19 cellular contexts compared by ENCODE assay signal in the genomic region with DNA sequence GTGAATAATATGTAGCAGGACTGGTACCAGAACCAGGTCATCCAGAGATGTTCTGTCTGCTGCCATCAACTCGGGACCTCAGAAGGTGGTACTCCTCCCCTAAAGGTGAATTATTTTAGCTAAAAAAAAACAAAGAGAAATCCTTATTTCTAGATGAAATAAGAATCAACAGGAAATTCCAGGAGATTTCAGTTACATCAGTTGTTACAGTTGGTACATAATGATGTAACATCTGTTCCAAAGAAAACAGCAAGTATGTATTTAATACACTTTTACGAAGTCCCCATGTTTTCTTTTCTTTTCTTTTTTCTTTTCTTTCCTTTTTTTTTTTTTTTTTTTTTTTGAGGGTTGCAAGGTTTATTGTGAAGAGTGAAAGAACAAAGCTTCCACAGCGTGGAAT. TPM values are rescaled to one million over a fixed set of nuclear protein-coding genes. Genes with fewer than 3 reads are reported as not detected.
DNase-seq lines count a peak whose midpoint lies in the region; ATAC-seq and TF ChIP-seq lines count a peak whose summit lies in the region.
"Had no signal": no experiment of that assay in that cellular context is flagged by ENCODE, and none has a peak within 500 bp of the region (broad histone marks: within the 10 kb centered on the region; RNA-seq: fewer than 3 reads in every experiment).

No MANE protein-coding gene starts in this region.

- TF ChIP-seq POLR2A in breast epithelium (IDR thresholded peaks at IDR 0.05) = no peak

- H3K27me3 ChIP-seq in breast epithelium = no peaks in the 10 kb centered on the region
- H3K27me3 ChIP-seq: SJSA1 had no signal

- H3K27me3 Mint-ChIP-seq in activated naive CD8-positive, alpha-beta T cell treated with anti-CD3 and anti-CD28 coated beads for 36 hours = no peaks in the 10 kb centered on the region
- no peaks in the 10 kb centered on the region for H3K27me3 Mint-ChIP-seq in activated naive CD8-positive, alpha-beta T cell treated with anti-CD3 and anti-CD28 coated beads, Interleukin-2, amount 50 U/mL, for 24 hours

- no peak overlapping the region for H3K4me3 ChIP-seq in astrocyte of the spinal cord (ENCODE audit: low read depth, low read length)
- no peak overlapping the region for H3K4me3 ChIP-seq in fibroblast of pulmonary artery (replicated peaks; ENCODE audit: low read depth, low read length)
- H3K4me3 ChIP-seq in breast epithelium = no peak overlapping the region
- H3K4me3 ChIP-seq: SJSA1 had no signal

- H3K36me3 Mint-ChIP-seq in activated naive CD8-positive, alpha-beta T cell treated with anti-CD3 and anti-CD28 coated beads for 36 hours = peaks cover 6% of the 10 kb centered on the region
- H3K36me3 Mint-ChIP-seq in activated naive CD8-positive, alpha-beta T cell treated with anti-CD3 and anti-CD28 coated beads, Interleukin-2, amount 50 U/mL, for 24 hours (ENCODE audit: low read depth) = peaks cover 7% of the 10 kb centered on the region

- no peak for ATAC-seq in activated naive CD8-positive, alpha-beta T cell treated with anti-CD3 and anti-CD28 coated beads, Interleukin-2, amount 50 U/mL, for 24 hours
- ATAC-seq in HG02642 (IDR thresholded peaks at IDR 0.05; ENCODE audit: poor library complexity, unreplicated experiment) = no peak
- no peak for ATAC-seq in esophagus mucosa
- ATAC-seq: Right ventricle myocardium inferior had no signal

- H3K27ac ChIP-seq in breast epithelium = no peak overlapping the region
- H3K27ac ChIP-seq: 22Rv1, SJSA1 had no signal

- no peaks in the 10 kb centered on the region for H3K4me1 ChIP-seq in breast epithelium

- H3K9me3 ChIP-seq in breast epithelium = no peaks in the 10 kb centered on the region
- H3K9me3 ChIP-seq: SJSA1 had no signal

- no peaks in the 10 kb centered on the region for H3K36me3 ChIP-seq in breast epithelium
- H3K36me3 ChIP-seq: SJSA1 had no signal

- peaks cover 7% of the 10 kb centered on the region for H3K9me3 Mint-ChIP-seq in activated naive CD8-positive, alpha-beta T cell treated with anti-CD3 and anti-CD28 coated beads for 36 hours
- peaks cover 7% of the 10 kb centered on the region for H3K9me3 Mint-ChIP-seq in activated naive CD8-positive, alpha-beta T cell treated with anti-CD3 and anti-CD28 coated beads, Interleukin-2, amount 50 U/mL, for 24 hours

- in situ Hi-C loops in astrocyte of the spinal cord (cut with HindIII; ENCODE audit: low sequenced_read_pairs) = no loop called here

- no peak overlapping the region for H3K4me3 Mint-ChIP-seq in activated naive CD8-positive, alpha-beta T cell treated with anti-CD3 and anti-CD28 coated beads for 36 hours
- H3K4me3 Mint-ChIP-seq in activated naive CD8-positive, alpha-beta T cell treated with anti-CD3 and anti-CD28 coated beads, Interleukin-2, amount 50 U/mL, for 24 hours = no peak overlapping the region

- intact Hi-C loops in breast epithelium (cut with DNase I; ENCODE audit: low total_unique reads) = no loop called here

- TF ChIP-seq CTCF in astrocyte of the spinal cord (IDR thresholded peaks at IDR 0.05; ENCODE audit: low read depth, low read length) (no peak), fibroblast of pulmonary artery (IDR thresholded peaks at IDR 0.05; ENCODE audit: low read length, missing control alignments) (no peak), breast epithelium (IDR thresholded peaks at IDR 0.05) (no peak)

- H3K27ac Mint-ChIP-seq in activated naive CD8-positive, alpha-beta T cell treated with anti-CD3 and anti-CD28 coated beads for 36 hours = peak overlapping the region; percentile 91
- H3K27ac Mint-ChIP-seq in activated naive CD8-positive, alpha-beta T cell treated with anti-CD3 and anti-CD28 coated beads, Interleukin-2, amount 50 U/mL, for 24 hours = no peak overlapping the region

- no peak for DNase-seq in activated naive CD8-positive, alpha-beta T cell treated with anti-CD3 and anti-CD28 coated beads for 36 hours
- no peak for DNase-seq in activated naive CD8-positive, alpha-beta T cell treated with anti-CD3 and anti-CD28 coated beads, Interleukin-2, amount 50 U/mL, for 24 hours
- DNase-seq in astrocyte of the spinal cord (ENCODE audit: low read depth, low spot score) (peak; percentile 39), fibroblast of pulmonary artery (ENCODE audit: low read depth) (peak; percentile 71), breast epithelium (ENCODE audit: low spot score in 2 of 2) (no peak), cortex of kidney (lab: John Stamatoyannopoulos, UW) (no peak)
- DNase-seq: DMS79, IMR-90, NCI-H1105 treated with DMSO at 0.1 percent for 48 hours, NCI-H2081, NCI-H2171, NCI-H446, NCI-H526 had no signal

- H3K4me1 Mint-ChIP-seq in activated naive CD8-positive, alpha-beta T cell treated with anti-CD3 and anti-CD28 coated beads for 36 hours = peaks cover 28% of the 10 kb centered on the region
- H3K4me1 Mint-ChIP-seq in activated naive CD8-positive, alpha-beta T cell treated with anti-CD3 and anti-CD28 coated beads, Interleukin-2, amount 50 U/mL, for 24 hours = peaks cover 48% of the 10 kb centered on the region

RNA-seq across cellular contexts. Expression of gene CD28, which starts 33.6 kb away (rescaled TPM):
- total RNA-seq in activated naive CD8-positive, alpha-beta T cell treated with anti-CD3 and anti-CD28 coated beads for 36 hours = 10 to 100 TPM; 84.0 to 88.8 TPM
- 1 to 10 TPM; 2.2 to 4.2 (median 2.9) TPM for total RNA-seq in breast epithelium
- 0.28 TPM for total RNA-seq in esophagus mucosa
- total RNA-seq: H1, IMR-90, SJSA1 had no signal

Comparison
In these comparisons a context has a peak if more than half of its experiments do, and no peak if none do; other contexts are left out.
1. DNase-seq: peak in astrocyte of the spinal cord (single experiment) and fibroblast of pulmonary artery (single experiment); none in activated naive CD8-positive, alpha-beta T cell treated with anti-CD3 and anti-CD28 coated beads for 36 hours (single experiment), activated naive CD8-positive, alpha-beta T cell treated with anti-CD3 and anti-CD28 coated beads, Interleukin-2, amount 50 U/mL, for 24 hours (single experiment), breast epithelium (0 of 2) and cortex of kidney (single experiment).
2. RNA of gene CD28, which starts 33.6 kb away (total RNA-seq): 84.0 to 88.8 TPM in activated naive CD8-positive, alpha-beta T cell treated with anti-CD3 and anti-CD28 coated beads for 36 hours; 2.2 to 4.2 TPM in breast epithelium and 0.28 TPM in esophagus mucosa (single experiment); every median in the first group is over 10 times any median in the second.